11 cellular contexts compared by ENCODE assay signal in the genomic region with DNA sequence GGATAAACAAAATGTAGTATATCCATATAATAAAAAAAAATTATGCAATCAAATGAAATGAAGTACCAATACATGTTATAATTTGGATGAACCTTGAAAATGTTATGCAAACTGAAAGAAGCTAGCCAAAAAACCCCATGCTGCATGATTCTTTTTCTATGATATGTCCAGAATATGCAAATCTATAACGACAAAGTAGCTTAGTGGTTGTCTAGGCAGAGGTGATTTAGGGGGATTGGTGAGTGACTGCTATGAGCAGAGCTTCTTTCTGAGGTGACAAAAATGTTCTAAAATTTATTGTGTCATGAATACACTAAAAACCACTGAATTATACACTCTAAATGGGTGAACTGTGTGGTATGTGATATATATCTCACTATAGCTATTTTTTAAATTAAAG.
"Had no signal": no experiment of that assay in that cellular context is flagged by ENCODE, and none has a peak within 500 bp of the region (broad histone marks: within the 10 kb centered on the region; RNA-seq: fewer than 3 reads in every experiment).

No MANE protein-coding gene starts in this region.

- H3K27ac ChIP-seq: GM23248, HL-60, KMS-11 had no signal

- H3K9me3 ChIP-seq: HAP-1 had no signal

- FAIRE-seq: HepG2 had no signal

- ATAC-seq: HCT116, HepG2 had no signal

- H3K36me3 ChIP-seq: HAP-1 had no signal

- DNase-seq: GM23248, GOT3, H7, HFFc6, Karpas-422, KBM-7 had no signal

- H3K4me3 ChIP-seq: GM23248, HAP-1 had no signal
